8 cellular contexts compared by ENCODE assay signal in the genomic region with DNA sequence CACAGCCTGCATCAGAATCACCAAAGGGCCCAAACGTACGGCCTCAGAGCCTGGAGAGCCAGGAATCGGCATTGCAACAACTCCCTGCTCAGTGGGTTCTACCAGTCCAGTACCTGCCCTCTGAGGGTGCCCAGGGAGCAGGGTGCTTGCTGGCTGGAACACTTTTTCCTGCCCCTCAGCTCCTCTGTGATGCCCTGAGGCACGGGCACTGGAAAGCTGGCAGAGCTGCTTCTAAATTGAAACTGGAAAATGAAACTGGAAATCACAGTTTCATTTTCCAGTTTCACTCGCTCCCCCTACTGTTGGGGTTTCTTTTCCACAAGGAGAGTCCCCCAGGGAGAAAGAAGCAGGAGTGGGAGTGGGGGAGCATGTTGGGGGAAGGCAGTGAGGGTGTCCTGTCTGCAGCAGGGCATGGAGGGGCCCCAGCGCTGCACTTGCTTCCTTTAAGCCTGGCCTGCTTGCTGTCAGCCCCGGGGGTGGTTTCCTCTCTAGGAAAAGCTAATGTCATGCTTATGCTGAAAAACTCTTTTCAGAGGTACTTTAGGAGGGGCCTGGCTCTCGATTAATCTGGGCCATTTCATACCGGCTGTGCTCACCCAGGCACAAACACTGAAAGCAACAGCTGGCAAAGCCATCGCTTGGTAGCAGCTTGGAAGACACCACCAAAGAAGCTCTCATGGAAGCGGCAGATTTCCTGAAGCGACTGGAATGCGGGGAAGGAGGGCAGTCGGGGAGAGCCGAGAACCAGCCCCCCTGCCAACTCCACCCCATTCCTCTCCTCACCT. TPM values are rescaled to one million over a fixed set of nuclear protein-coding genes. Genes with fewer than 3 reads are reported as not detected.
DNase-seq lines count a peak whose midpoint lies in the region; TF ChIP-seq lines count a peak whose summit lies in the region.

No MANE protein-coding gene starts in this region.

- H3K4me2 ChIP-seq in fibroblast of lung (ENCODE audit: extremely low read depth, insufficient read depth, low read length) (peak overlapping the region; percentile 34), skeletal muscle satellite cell (ENCODE audit: low read length) (peak overlapping the region; percentile 76)

- no peaks in the 10 kb centered on the region for H4K20me1 ChIP-seq in fibroblast of lung (ENCODE audit: control insufficient read depth, extremely low read depth, insufficient read depth, low read length)

- H2AFZ ChIP-seq in fibroblast of lung (ENCODE audit: low read length), result peak overlapping the region; percentile 7

- peak in 1 of 2 donors; percentile 45 for TF ChIP-seq CTCF in fibroblast of lung (conservative IDR thresholded peaks at IDR 0.05 in 1 of 2, IDR thresholded peaks at IDR 0.05 in 1 of 2; ENCODE audit: low read depth in 1 of 2, low read length in 2 of 2)

- H3K9me3 ChIP-seq in fibroblast of lung (ENCODE audit: control insufficient read depth, insufficient read depth, low read depth, low read length) (no peaks in the 10 kb centered on the region), skeletal muscle satellite cell (replicated peaks; ENCODE audit: low read length) (no peaks in the 10 kb centered on the region)

- H3K9ac ChIP-seq in fibroblast of lung (ENCODE audit: insufficient read depth, low read length) (no peak overlapping the region), skeletal muscle satellite cell (ENCODE audit: low read depth, low read length) (peak overlapping the region; percentile 22)

- H3K4me3 ChIP-seq in fibroblast of lung (replicated peaks in 1 of 4; ENCODE audit: control extremely low read depth in 1 of 4, insufficient read depth in 1 of 4, low read depth in 3 of 4, low read length in 4 of 4) (no peak overlapping the region), skeletal muscle satellite cell (ENCODE audit: low read length) (peak overlapping the region; percentile 32)

- in situ Hi-C loops in ACHN (cut with HindIII; ENCODE audit: low pct_ligation_motif_present, low pct_unique_long_range_greater_than_20kb, low sequenced_read_pairs), result no loop called here

- H3K79me2 ChIP-seq in fibroblast of lung (ENCODE audit: control insufficient read depth, insufficient read depth, low read length), result no peaks in the 10 kb centered on the region

- peaks cover 32% of the 10 kb centered on the region for H3K4me1 ChIP-seq in fibroblast of lung (ENCODE audit: control insufficient read depth, extremely low read depth, insufficient read depth, low read length)
- H3K4me1 ChIP-seq in skeletal muscle satellite cell (ENCODE audit: control insufficient read depth, insufficient read depth, low read length), result peaks cover 51% of the 10 kb centered on the region

- H3K27ac ChIP-seq in fibroblast of lung (ENCODE audit: insufficient read depth, low read length), result peak overlapping the region; percentile 30

- H3K27me3 ChIP-seq in fibroblast of lung (ENCODE audit: control insufficient read depth, insufficient read depth, low read length) (no peaks in the 10 kb centered on the region), skeletal muscle satellite cell (ENCODE audit: control insufficient read depth, insufficient read depth, low read length) (no peaks in the 10 kb centered on the region)

- DNase-seq in NK-92 treated with Interleukin-12 subunit alpha and Interleukin-12 subunit beta, amount 100 ng/mL, for 24 hours (lab: John Stamatoyannopoulos, UW), result peak; percentile 43
- DNase-seq in NK-92 (lab: John Stamatoyannopoulos, UW; ENCODE audit: unreplicated experiment), result no peak
- peak; percentile 41 for DNase-seq in SW480 (ENCODE audit: low spot score)
- no peak for DNase-seq in fibroblast of lung (ENCODE audit: low read depth in 2 of 2)
- no peak for DNase-seq in HCEC 1CT
- no peak for DNase-seq in ACHN
- no peak for DNase-seq in stimulated activated CD4-positive, alpha-beta T cell treated with anti-CD3 and anti-CD28 coated beads, Interleukin-4, amount 100 ng/mL, for 4 hours

- H3K36me3 ChIP-seq in fibroblast of lung (ENCODE audit: control insufficient read depth, insufficient read depth, low read length), result no peaks in the 10 kb centered on the region
- no peaks in the 10 kb centered on the region for H3K36me3 ChIP-seq in skeletal muscle satellite cell (ENCODE audit: insufficient read depth, low read length)

RNA-seq across cellular contexts. Expression of gene IRF1, which starts 26.2 kb away (rescaled TPM):
- total RNA-seq in fibroblast of lung, result 22.1 and 34.7 TPM in 2 replicates
- polyA plus RNA-seq in fibroblast of lung, result 36.8 and 37.6 TPM in 2 replicates
- polyA plus RNA-seq in fibroblast of lung (2012), result 32.1 and 37.0 TPM in 2 replicates
- 45.2 and 81.5 TPM in 2 replicates for polyA minus RNA-seq in fibroblast of lung (ENCODE audit: low replicate concordance)
- 10.6 and 12.9 TPM in 2 replicates for total RNA-seq in skeletal muscle satellite cell (2012; rRNA removed)

Comparison
In these comparisons a context has a peak if more than half of its experiments do, and no peak if none do; other contexts are left out.
1. DNase-seq: peak in NK-92 treated with Interleukin-12 subunit alpha and Interleukin-12 subunit beta, amount 100 ng/mL, for 24 hours (single experiment) and SW480 (single experiment); none in NK-92 (single experiment), fibroblast of lung (0 of 2), HCEC 1CT (single experiment), ACHN (single experiment) and stimulated activated CD4-positive, alpha-beta T cell treated with anti-CD3 and anti-CD28 coated beads, Interleukin-4, amount 100 ng/mL, for 4 hours (0 of 2).